In the genomic region with DNA sequence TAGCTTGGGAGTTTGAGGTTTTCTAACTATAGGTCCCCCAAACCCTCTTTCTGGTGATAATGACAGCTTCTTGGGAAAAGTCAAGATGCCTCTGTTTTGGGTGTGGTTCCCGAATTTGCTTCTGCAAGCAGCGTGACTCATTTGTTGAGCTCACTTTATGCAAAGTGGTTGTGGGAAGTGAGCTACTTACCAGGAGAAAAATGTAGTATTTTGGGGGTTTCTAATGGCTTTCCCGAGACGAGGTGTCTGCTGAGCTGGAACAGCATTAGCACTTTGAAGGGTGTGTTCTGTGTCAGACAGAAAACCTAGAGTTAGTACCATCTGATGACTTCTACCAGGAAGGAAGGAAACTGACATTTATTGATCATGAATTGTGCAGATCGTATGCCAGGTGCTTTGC, we compare ENCODE assay signal across 8 cellular contexts.
DNase-seq lines count a peak whose midpoint lies in the region; ATAC-seq lines count a peak whose summit lies in the region.

No MANE protein-coding gene starts in this region.

- H3K4me1 Mint-ChIP-seq in CD4-positive, CD25-positive, alpha-beta regulatory T cell = peaks cover 27 to 46% (median 34%) of the 10 kb centered on the region in 4 donors
- H3K4me1 Mint-ChIP-seq in activated T-cell treated with anti-CD3 and anti-CD28 coated beads, Interleukin-2, amount 50 U/mL, for 72 hours (ENCODE audit: low read depth) = peaks cover 46% of the 10 kb centered on the region

- peaks cover 16% of the 10 kb centered on the region for H3K4me1 ChIP-seq in CD4-positive, CD25-positive, alpha-beta regulatory T cell (ENCODE audit: control insufficient read depth, insufficient read depth, low read length, poor library complexity, severe bottlenecking)

- no peaks in the 10 kb centered on the region for H3K9me3 ChIP-seq in CD4-positive, CD25-positive, alpha-beta regulatory T cell (ENCODE audit: control insufficient read depth in 2 of 2, low read length in 2 of 2)

- H3K9me3 Mint-ChIP-seq in CD4-positive, CD25-positive, alpha-beta regulatory T cell = peaks cover 0 to 8% (median 2%) of the 10 kb centered on the region in 7 donors
- H3K9me3 Mint-ChIP-seq in activated T-cell treated with anti-CD3 and anti-CD28 coated beads, Interleukin-2, amount 50 U/mL, for 72 hours = peaks cover 6 to 7% of the 10 kb centered on the region in 2 donors

- no peaks in the 10 kb centered on the region for H3K36me3 ChIP-seq in CD4-positive, CD25-positive, alpha-beta regulatory T cell (ENCODE audit: control insufficient read depth, insufficient read depth, low read length)

- ATAC-seq in CD4-positive, CD25-positive, alpha-beta regulatory T cell (ENCODE audit: low read depth in 2 of 2) = peak; percentile 54
- ATAC-seq in GM19452 (IDR thresholded peaks at IDR 0.05; ENCODE audit: unreplicated experiment) = peak; percentile 75
- ATAC-seq in HG03469 (IDR thresholded peaks at IDR 0.05; ENCODE audit: unreplicated experiment) = peak; percentile 65
- ATAC-seq in activated T-cell treated with anti-CD3 and anti-CD28 coated beads, Interleukin-2, amount 50 U/mL, for 72 hours (replicated peaks in 1 of 2) = peak; percentile 59 to 73

- peak overlapping the region; percentile 72 for H3K4me3 ChIP-seq in CD4-positive, CD25-positive, alpha-beta regulatory T cell (ENCODE audit: low read depth, low read length)

- peak overlapping the region; percentile 9 to 66 (median 36) for H3K4me3 Mint-ChIP-seq in CD4-positive, CD25-positive, alpha-beta regulatory T cell
- H3K4me3 Mint-ChIP-seq in activated T-cell treated with anti-CD3 and anti-CD28 coated beads, Interleukin-2, amount 50 U/mL, for 72 hours = peak overlapping the region; percentile 72 to 75

- H3K27me3 Mint-ChIP-seq in CD4-positive, CD25-positive, alpha-beta regulatory T cell = no peaks in the 10 kb centered on the region
- H3K27me3 Mint-ChIP-seq in activated T-cell treated with anti-CD3 and anti-CD28 coated beads, Interleukin-2, amount 50 U/mL, for 72 hours (ENCODE audit: low read depth) = no peaks in the 10 kb centered on the region

- H3K27me3 ChIP-seq in CD4-positive, CD25-positive, alpha-beta regulatory T cell (ENCODE audit: control insufficient read depth, insufficient read depth, low read length) = no peaks in the 10 kb centered on the region

- H3K36me3 Mint-ChIP-seq in CD4-positive, CD25-positive, alpha-beta regulatory T cell = peaks cover 6% of the 10 kb centered on the region
- peaks cover 3 to 8% of the 10 kb centered on the region in 2 donors for H3K36me3 Mint-ChIP-seq in activated T-cell treated with anti-CD3 and anti-CD28 coated beads, Interleukin-2, amount 50 U/mL, for 72 hours (ENCODE audit: insufficient read depth in 2 of 2)

- peak in 1 of 3 donors; percentile 57 for DNase-seq in CD4-positive, CD25-positive, alpha-beta regulatory T cell
- DNase-seq in activated T-cell treated with anti-CD3 and anti-CD28 coated beads, Interleukin-2, amount 50 U/mL, for 72 hours = peak; percentile 16 to 24
- DNase-seq in non-pigmented ciliary epithelial cell (ENCODE audit: low read depth) (peak; percentile 44), NCI-H510A (lab: John Stamatoyannopoulos, UW) (no peak), C1 segment of cervical spinal cord (lab: John Stamatoyannopoulos, UW) (no peak)
- DNase-seq in stimulated activated CD8-positive, alpha-beta memory T cell treated with anti-CD3 and anti-CD28 coated beads, Interleukin-4, amount 100 ng/mL, for 48 hours = no peak

- peak overlapping the region; percentile 74 to 95 (median 76) for H3K27ac Mint-ChIP-seq in CD4-positive, CD25-positive, alpha-beta regulatory T cell
- peak overlapping the region; percentile 61 for H3K27ac Mint-ChIP-seq in activated T-cell treated with anti-CD3 and anti-CD28 coated beads, Interleukin-2, amount 50 U/mL, for 72 hours

- no peak overlapping the region for H3K27ac ChIP-seq in CD4-positive, CD25-positive, alpha-beta regulatory T cell (ENCODE audit: insufficient read depth, low read length, poor library complexity, severe bottlenecking)

Comparison
In these comparisons a context has a peak if more than half of its experiments do, and no peak if none do; other contexts are left out.
1. DNase-seq: peak in activated T-cell treated with anti-CD3 and anti-CD28 coated beads, Interleukin-2, amount 50 U/mL, for 72 hours (2 of 2) and non-pigmented ciliary epithelial cell (single experiment); none in NCI-H510A (single experiment), stimulated activated CD8-positive, alpha-beta memory T cell treated with anti-CD3 and anti-CD28 coated beads, Interleukin-4, amount 100 ng/mL, for 48 hours (single experiment) and C1 segment of cervical spinal cord (0 of 14).
2. Peak in every context shown above with its lines, with median percentiles within 50 percentile points of each other: ATAC-seq.